In the genomic region with DNA sequence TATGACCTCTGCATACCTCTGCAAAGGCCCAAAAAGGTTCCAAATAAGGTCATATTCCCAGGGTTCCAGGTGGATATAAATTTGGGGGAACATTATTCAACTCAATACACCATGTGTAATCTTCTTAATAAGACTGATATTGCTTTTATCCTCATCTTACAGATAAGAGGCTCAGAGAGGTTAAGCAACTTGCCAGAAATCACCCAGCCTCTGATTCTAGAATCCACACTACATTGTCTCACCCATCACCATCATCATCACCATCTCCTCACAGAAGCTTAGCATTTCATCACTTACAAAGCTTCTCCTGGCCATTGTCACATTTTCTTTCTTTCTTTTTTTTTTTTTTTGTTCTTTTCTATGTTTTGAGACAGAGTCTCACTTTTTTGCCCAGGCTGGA, we compare ENCODE assay signal across 2 cellular contexts.
TF ChIP-seq lines count a peak whose summit lies in the region.

No MANE protein-coding gene starts in this region.

TF ChIP-seq in HepG2, 621 proteins besides CTCF, POLR2A, EP300 and RAD21 (continued from another document):
- TF ChIP-seq ZNF768 (CRISPR knock-in tag; IDR thresholded peaks at IDR 0.05): peak; percentile 50; the same call in 1 of the 2 replicates

TF ChIP-seq in WTC11, 78 proteins besides CTCF, POLR2A, EP300 and RAD21:
- TF ChIP-seq ZNF232 (CRISPR knock-in tag; IDR thresholded peaks at IDR 0.05) (no peak), OVOL2 (CRISPR knock-in tag; IDR thresholded peaks at IDR 0.05; ENCODE audit: borderline replicate concordance) (no peak), GABPB1 (CRISPR knock-in tag; IDR thresholded peaks at IDR 0.05) (no peak)
